In the genomic region with DNA sequence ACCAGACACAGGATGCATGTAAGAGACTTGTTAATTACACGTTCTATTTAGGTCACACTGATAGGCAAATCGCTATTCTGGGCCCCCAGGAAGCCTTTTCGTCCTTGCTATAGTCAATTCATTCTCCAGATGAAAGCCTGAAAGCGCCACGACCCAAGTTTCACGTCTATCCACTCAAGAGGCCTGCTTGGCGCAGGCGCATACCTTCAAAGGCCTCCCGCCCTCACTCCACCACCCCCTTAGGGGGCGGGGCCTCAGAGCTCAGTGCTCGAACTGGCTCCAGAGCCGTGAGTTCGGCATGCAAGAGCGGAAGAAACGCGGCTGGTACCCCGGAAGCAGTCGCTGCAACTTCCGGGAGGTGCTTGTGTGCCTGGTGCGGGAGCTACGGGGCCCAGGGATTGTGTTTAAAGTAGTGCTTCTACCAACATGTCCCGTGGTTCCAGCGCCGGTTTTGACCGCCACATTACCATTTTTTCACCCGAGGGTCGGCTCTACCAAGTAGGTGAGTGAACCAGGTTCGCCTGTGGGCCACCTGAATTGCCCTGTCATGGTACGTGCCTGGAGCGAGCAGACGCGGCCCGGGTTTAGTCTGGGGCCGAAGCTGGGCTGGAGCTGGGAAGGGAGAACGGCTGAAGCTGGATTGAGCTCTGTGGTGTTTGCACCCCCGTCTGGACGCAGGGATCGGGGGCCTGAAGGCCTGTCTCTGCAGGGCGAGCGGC, we compare ENCODE assay signal across 8 cellular contexts. TPM values are rescaled to one million over a fixed set of nuclear protein-coding genes. Genes with fewer than 3 reads are reported as not detected.
A peak's percentile ranks its signal among the peaks of the same experiment; 100 is the strongest.
DNase-seq lines count a peak whose midpoint lies in the region; TF ChIP-seq lines count a peak whose summit lies in the region.

A gene (plus strand): TSS at position 332 of the 719 bp plus-strand sequence. CDS start 95 bp downstream, at position 427.

- peak within 1 kb of the TSS; percentile 98 for H3K4me3 Mint-ChIP-seq in activated naive CD4-positive, alpha-beta T cell treated with anti-CD3 and anti-CD28 coated beads for 36 hours

- H3K27me3 Mint-ChIP-seq in activated naive CD4-positive, alpha-beta T cell treated with anti-CD3 and anti-CD28 coated beads for 36 hours (ENCODE audit: low read depth), result no peaks in the 10 kb centered on the region

- H3K4me1 Mint-ChIP-seq in activated naive CD4-positive, alpha-beta T cell treated with anti-CD3 and anti-CD28 coated beads for 36 hours (ENCODE audit: low read depth), result peaks cover 53% of the 10 kb centered on the region

- H4K91ac ChIP-seq in neuronal stem cell (ENCODE audit: low read depth, low read length, poor library complexity), result no peak within 1 kb of the TSS

- H3K79me1 ChIP-seq in neuronal stem cell (ENCODE audit: low read depth, low read length), result peaks cover 3% of the 10 kb centered on the region

- H2BK15ac ChIP-seq in neuronal stem cell (ENCODE audit: low read length), result no peak within 1 kb of the TSS

- peak within 1 kb of the TSS; percentile 97 for H3K27ac Mint-ChIP-seq in activated naive CD4-positive, alpha-beta T cell treated with anti-CD3 and anti-CD28 coated beads for 36 hours

- H3K36me3 ChIP-seq in neuronal stem cell (replicated peaks in 1 of 2; ENCODE audit: control insufficient read depth in 2 of 2, insufficient read depth in 2 of 2, low read length in 2 of 2), result peaks cover 0 to 24% of the 10 kb centered on the region in 2 donors

- peak within 1 kb of the TSS; percentile 75 for H3K23ac ChIP-seq in neuronal stem cell (ENCODE audit: low read depth, low read length, poor library complexity)

- H2BK12ac ChIP-seq in neuronal stem cell (ENCODE audit: low read length), result no peak within 1 kb of the TSS

- no peaks in the 10 kb centered on the region for H3K27me3 ChIP-seq in neuronal stem cell (ENCODE audit: control insufficient read depth in 3 of 3, insufficient read depth in 3 of 3, low read depth in 1 of 3, low read length in 3 of 3)

- H3K14ac ChIP-seq in neuronal stem cell (ENCODE audit: low read length), result no peak within 1 kb of the TSS

- H2AK5ac ChIP-seq in neuronal stem cell (ENCODE audit: low read depth, low read length), result no peak within 1 kb of the TSS

- no CpG with 5 or more reads among the region's 40 CpGs for WGBS in neuronal stem cell (ENCODE audit: extremely low coverage in 2 of 2, insufficient read length in 2 of 2, insufficient replicate concordance in 1 of 2), 2 donors

- intact Hi-C loops in activated naive CD4-positive, alpha-beta T cell treated with anti-CD3 and anti-CD28 coated beads for 36 hours (cut with micrococcal nuclease), result loop anchor here (1.0 to 10.0 kb wide), 15 partner anchors 9 to 535 kb away; a partner anchor contains a TSS

- H3K9me3 ChIP-seq in neuronal stem cell (replicated peaks in 1 of 2; ENCODE audit: control insufficient read depth in 2 of 2, insufficient read depth in 1 of 2, low read depth in 1 of 2, low read length in 2 of 2), result no peaks in the 10 kb centered on the region

- peaks cover 0 to 2% of the 10 kb centered on the region in 2 donors for H3K4me1 ChIP-seq in neuronal stem cell (ENCODE audit: control insufficient read depth in 2 of 2, insufficient read depth in 1 of 2, low read depth in 1 of 2, low read length in 2 of 2)

- no peak within 1 kb of the TSS for H4K8ac ChIP-seq in neuronal stem cell (ENCODE audit: low read depth, low read length)

- H2AFZ ChIP-seq in neuronal stem cell (ENCODE audit: low read length), result peak within 1 kb of the TSS; percentile 81

- DNase-seq in GM03348 (ENCODE audit: low spot score), result peak; percentile 99
- peak; percentile 93 for DNase-seq in HFF-Myc (ENCODE audit: extremely low read depth, low read depth)
- DNase-seq in NAMALWA (ENCODE audit: low spot score), result peak; percentile 98
- DNase-seq in SK-N-DZ (ENCODE audit: low spot score), result peak; percentile 99
- peak; percentile 99 for DNase-seq in activated naive CD4-positive, alpha-beta T cell treated with anti-CD3 and anti-CD28 coated beads for 36 hours
- peak; percentile 99 for DNase-seq in foreskin melanocyte
- peak; percentile 97 for DNase-seq in neuronal stem cell (ENCODE audit: low spot score)

- peak within 1 kb of the TSS; percentile 88 for H3K4me2 ChIP-seq in neuronal stem cell (ENCODE audit: insufficient read depth, low read length, poor library complexity, severe bottlenecking)

- peaks cover 24% of the 10 kb centered on the region for H3K36me3 Mint-ChIP-seq in activated naive CD4-positive, alpha-beta T cell treated with anti-CD3 and anti-CD28 coated beads for 36 hours (ENCODE audit: low read depth)

- H3K27ac ChIP-seq in neuronal stem cell (replicated peaks; ENCODE audit: low read length), result peak within 1 kb of the TSS; percentile 65

- H3K9me3 Mint-ChIP-seq in activated naive CD4-positive, alpha-beta T cell treated with anti-CD3 and anti-CD28 coated beads for 36 hours, result no peaks in the 10 kb centered on the region

- TF ChIP-seq CTCF in HFF-Myc (IDR thresholded peaks at IDR 0.05; ENCODE audit: low read depth, low read length, missing control alignments) (no peak), subcutaneous adipose tissue (IDR thresholded peaks at IDR 0.05; ENCODE audit: low read depth) (no peak)

- peak within 1 kb of the TSS; percentile 69 for H3K4ac ChIP-seq in neuronal stem cell (ENCODE audit: low read length)

- peak within 1 kb of the TSS; percentile 97 for H3K9ac ChIP-seq in neuronal stem cell (ENCODE audit: low read depth, low read length, poor library complexity)

- peak within 1 kb of the TSS; percentile 86 for H3K18ac ChIP-seq in neuronal stem cell (ENCODE audit: low read length)

- H3K4me3 ChIP-seq in HFF-Myc (replicated peaks; ENCODE audit: low read depth, low read length), result peak within 1 kb of the TSS; percentile 99
- peak within 1 kb of the TSS; percentile 63 to 98 for H3K4me3 ChIP-seq in neuronal stem cell (ENCODE audit: low read length in 2 of 2)

- peak within 1 kb of the TSS; percentile 85 for H2BK5ac ChIP-seq in neuronal stem cell (ENCODE audit: low read length)

- CTCF ChIA-PET in activated naive CD4-positive, alpha-beta T cell treated with anti-CD3 and anti-CD28 coated beads for 36 hours (lab: Charles Lee), result interaction anchor here (0.7 to 2.7 kb wide), 9 partner anchors 8 to 130 kb away, joined by 3 to 20 read pairs (median 4); a partner anchor contains a TSS

- H2BK120ac ChIP-seq in neuronal stem cell (ENCODE audit: low read depth, low read length), result no peak within 1 kb of the TSS

RNA-seq across cellular contexts. Expression of the gene that starts here (rescaled TPM):
- polyA plus RNA-seq in SK-N-DZ (2014; cell fraction: cytosol; rRNA removed), result 629 and 652 TPM in 2 replicates
- polyA plus RNA-seq in SK-N-DZ (2014; cell fraction: nucleus; rRNA removed), result 256 and 362 TPM in 2 replicates
- 100 to 1,000 TPM; 433 to 437 TPM for total RNA-seq in activated naive CD4-positive, alpha-beta T cell treated with anti-CD3 and anti-CD28 coated beads for 36 hours
- 224 TPM for polyA plus RNA-seq in neuronal stem cell (2013, experiment 1 of 2)
- 218 TPM for polyA plus RNA-seq in neuronal stem cell (2013, experiment 2 of 2)
- 100 to 1,000 TPM; 158 to 210 (median 166) TPM for total RNA-seq in subcutaneous adipose tissue

Comparison
In these comparisons a context has a peak if more than half of its experiments do, and no peak if none do; other contexts are left out.
1. Peak in every context shown above with its lines: DNase-seq, H3K4me3 ChIP-seq and H3K27ac ChIP-seq.